Comparison of ENCODE assay signal across 25 cellular contexts in genomic region chr9:109455861-109456260, GRCh38. TPM values are rescaled to one million over a fixed set of nuclear protein-coding genes. Genes with fewer than 3 reads are reported as not detected.
A peak's percentile ranks its signal among the peaks of the same experiment; 100 is the strongest.
DNase-seq lines count a peak whose midpoint lies in the region; TF ChIP-seq lines count a peak whose summit lies in the region.
"Had no signal": no experiment of that assay in that cellular context is flagged by ENCODE, and none has a peak within 500 bp of the region (broad histone marks: within the 10 kb centered on the region; RNA-seq: fewer than 3 reads in every experiment).

No MANE protein-coding gene starts in this region.

- H3K9me3 Mint-ChIP-seq in T-helper 1 cell treated with Interleukin-12 subunit alpha and Interleukin-12 subunit beta and Interleukin-4 antibody, amounts not matched to agents 30 μg/mL and 1 μg/mL, for 36 hours, result no peaks in the 10 kb centered on the region
- H3K9me3 Mint-ChIP-seq in T-helper 2 cell treated with Interferon-gamma antibody and Interleukin-4, amounts not matched to agents 5 μg/mL and 100 μg/mL, for 36 hours, result no peaks in the 10 kb centered on the region
- H3K9me3 Mint-ChIP-seq: brain; stimulated activated naive B cell treated with anti-CD40 and anti-IgM and Interleukin-4, amounts not matched to agents 10 μg/mL and 1 μg/mL and 100 μg/mL, for 72 hours had no signal

- H3K4me3 ChIP-seq in HFF-Myc (replicated peaks; ENCODE audit: low read depth, low read length), result no peak overlapping the region
- H3K4me3 ChIP-seq in astrocyte of the spinal cord (ENCODE audit: low read depth, low read length), result no peak overlapping the region
- no peak overlapping the region for H3K4me3 ChIP-seq in trophoblast cell (ENCODE audit: low read depth, low read length)
- H3K4me3 ChIP-seq in spleen, result no peak overlapping the region
- H3K4me3 ChIP-seq: prostate gland, thyroid gland had no signal

- H3K14ac ChIP-seq in trophoblast cell (ENCODE audit: low read length), result no peak overlapping the region

- H3K4ac ChIP-seq in trophoblast cell (ENCODE audit: low read depth, low read length), result no peak overlapping the region

- no peak overlapping the region for H4K91ac ChIP-seq in trophoblast cell (ENCODE audit: low read depth, low read length)

- H3K79me2 ChIP-seq in trophoblast cell (ENCODE audit: control insufficient read depth, insufficient read depth, low read length, poor library complexity), result no peaks in the 10 kb centered on the region

- H4K8ac ChIP-seq in trophoblast cell (ENCODE audit: low read depth, low read length), result no peak overlapping the region

- in situ Hi-C loops in astrocyte of the spinal cord (cut with HindIII; ENCODE audit: low sequenced_read_pairs), result no loop called here

- DNase-seq in T-helper 1 cell, result no peak
- DNase-seq in HFF-Myc (ENCODE audit: extremely low read depth, low read depth), result no peak
- no peak for DNase-seq in astrocyte of the spinal cord (ENCODE audit: low read depth, low spot score)
- DNase-seq in trophoblast cell, result peak; percentile 84 to 86
- DNase-seq in activated CD4-positive, CD25-positive, alpha-beta regulatory T cell treated with anti-CD3 and anti-CD28 coated beads, Interleukin-2, amount 50 U/mL, for 72 hours, result no peak
- DNase-seq in spleen, result no peak
- DNase-seq in T-helper 2 cell treated with Interferon-gamma antibody and Interleukin-4, amounts not matched to agents 5 μg/mL and 100 μg/mL, for 36 hours (ENCODE audit: low spot score), result no peak
- DNase-seq: activated CD4-positive, alpha-beta T cell treated with anti-CD3 and anti-CD28 coated beads, Interleukin-2, amount 50 U/mL, for 1 hour; activated CD8-positive, alpha-beta memory T cell treated with anti-CD3 and anti-CD28 coated beads, Interleukin-2, amount 50 U/mL, for 4 hours; BE2C; COR-L47; Kasumi-1; mammary epithelial cell; NCI-H1092; NCI-H2029; NCI-H2227 treated with DMSO at 0.1 percent for 48 hours; NCI-H748 treated with DMSO at 0.1 percent for 48 hours; PC-3; SHP77 treated with DMSO at 0.1 percent for 48 hours; stimulated activated CD4-positive, alpha-beta T cell treated with anti-CD3 and anti-CD28 coated beads, Interleukin-1b, Interleukin-23, amount 100 ng/mL, for 48 hours; stimulated activated naive B cell treated with anti-CD40 and anti-IgM and Interleukin-4, amounts not matched to agents 10 μg/mL and 1 μg/mL and 100 μg/mL, for 72 hours; thyroid gland had no signal

- H3K36me3 ChIP-seq in trophoblast cell (ENCODE audit: control insufficient read depth in 1 of 2, insufficient read depth in 2 of 2, low read length in 2 of 2) (no peaks in the 10 kb centered on the region), spleen (no peaks in the 10 kb centered on the region)
- H3K36me3 ChIP-seq: BE2C, prostate gland had no signal

- H2BK12ac ChIP-seq in trophoblast cell (ENCODE audit: low read length), result no peak overlapping the region

- peaks cover 20% of the 10 kb centered on the region for H3K4me1 Mint-ChIP-seq in T-helper 1 cell treated with Interleukin-12 subunit alpha and Interleukin-12 subunit beta and Interleukin-4 antibody, amounts not matched to agents 30 μg/mL and 1 μg/mL, for 36 hours (ENCODE audit: low read depth)
- H3K4me1 Mint-ChIP-seq in T-helper 2 cell treated with Interferon-gamma antibody and Interleukin-4, amounts not matched to agents 5 μg/mL and 100 μg/mL, for 36 hours (ENCODE audit: low read depth), result peaks cover 10% of the 10 kb centered on the region
- H3K4me1 Mint-ChIP-seq: brain; stimulated activated naive B cell treated with anti-CD40 and anti-IgM and Interleukin-4, amounts not matched to agents 10 μg/mL and 1 μg/mL and 100 μg/mL, for 72 hours had no signal

- H2BK5ac ChIP-seq in trophoblast cell (ENCODE audit: low read depth, low read length, poor library complexity), result no peak overlapping the region

- TF ChIP-seq CTCF in HFF-Myc (IDR thresholded peaks at IDR 0.05; ENCODE audit: low read depth, low read length, missing control alignments), result peak; percentile 14
- TF ChIP-seq CTCF in astrocyte of the spinal cord (IDR thresholded peaks at IDR 0.05; ENCODE audit: low read depth, low read length), result peak; percentile 3
- no peak for TF ChIP-seq CTCF in spleen (IDR thresholded peaks at IDR 0.05 in 8 of 11, conservative IDR thresholded peaks at IDR 0.05 in 3 of 11)

- H3K18ac ChIP-seq in trophoblast cell (ENCODE audit: low read length), result no peak overlapping the region

- WGBS in trophoblast cell (ENCODE audit: extremely low coverage, insufficient coverage, insufficient read length), result no CpG with 5 or more reads among the region's 11 CpGs
- WGBS in spleen, 5 donors, result 68 to 72% (median 70%) methylated on average over 8 to 11 of the region's 11 CpGs

- H2AK5ac ChIP-seq in trophoblast cell (ENCODE audit: low read length), result no peak overlapping the region

- TF ChIP-seq POLR2A in spleen (IDR thresholded peaks at IDR 0.05), result no peak

- H3K4me1 ChIP-seq in trophoblast cell (ENCODE audit: control insufficient read depth in 1 of 2, insufficient read depth in 2 of 2, low read length in 2 of 2), result peaks cover 8 to 11% of the 10 kb centered on the region in 2 experiments
- no peaks in the 10 kb centered on the region for H3K4me1 ChIP-seq in spleen
- H3K4me1 ChIP-seq: BE2C, prostate gland, thyroid gland had no signal

- no peaks in the 10 kb centered on the region for H3K9me3 ChIP-seq in trophoblast cell (ENCODE audit: insufficient read depth, low read depth, low read length)
- H3K9me3 ChIP-seq in spleen, result no peaks in the 10 kb centered on the region
- H3K9me3 ChIP-seq: BE2C, prostate gland, thyroid gland had no signal

- H2BK120ac ChIP-seq in trophoblast cell (ENCODE audit: insufficient read depth, low read length, poor library complexity), result no peak overlapping the region

- H3K23ac ChIP-seq in trophoblast cell (ENCODE audit: low read length), result no peak overlapping the region

- no peaks in the 10 kb centered on the region for H3K36me3 Mint-ChIP-seq in T-helper 1 cell treated with Interleukin-12 subunit alpha and Interleukin-12 subunit beta and Interleukin-4 antibody, amounts not matched to agents 30 μg/mL and 1 μg/mL, for 36 hours (ENCODE audit: low read depth)
- no peaks in the 10 kb centered on the region for H3K36me3 Mint-ChIP-seq in T-helper 2 cell treated with Interferon-gamma antibody and Interleukin-4, amounts not matched to agents 5 μg/mL and 100 μg/mL, for 36 hours (ENCODE audit: low read depth)
- H3K36me3 Mint-ChIP-seq: brain; stimulated activated naive B cell treated with anti-CD40 and anti-IgM and Interleukin-4, amounts not matched to agents 10 μg/mL and 1 μg/mL and 100 μg/mL, for 72 hours had no signal

- peaks cover 2% of the 10 kb centered on the region for H3K79me1 ChIP-seq in trophoblast cell (ENCODE audit: low read length)

- H4K12ac ChIP-seq in trophoblast cell (ENCODE audit: low read depth, low read length), result no peak overlapping the region

- H3K4me3 Mint-ChIP-seq in T-helper 1 cell treated with Interleukin-12 subunit alpha and Interleukin-12 subunit beta and Interleukin-4 antibody, amounts not matched to agents 30 μg/mL and 1 μg/mL, for 36 hours, result no peak overlapping the region
- H3K4me3 Mint-ChIP-seq in T-helper 2 cell treated with Interferon-gamma antibody and Interleukin-4, amounts not matched to agents 5 μg/mL and 100 μg/mL, for 36 hours, result no peak overlapping the region
- H3K4me3 Mint-ChIP-seq: brain; stimulated activated naive B cell treated with anti-CD40 and anti-IgM and Interleukin-4, amounts not matched to agents 10 μg/mL and 1 μg/mL and 100 μg/mL, for 72 hours had no signal

- peak overlapping the region; percentile 18 for H3K27ac Mint-ChIP-seq in T-helper 1 cell treated with Interleukin-12 subunit alpha and Interleukin-12 subunit beta and Interleukin-4 antibody, amounts not matched to agents 30 μg/mL and 1 μg/mL, for 36 hours
- H3K27ac Mint-ChIP-seq in T-helper 2 cell treated with Interferon-gamma antibody and Interleukin-4, amounts not matched to agents 5 μg/mL and 100 μg/mL, for 36 hours, result no peak overlapping the region
- H3K27ac Mint-ChIP-seq: brain; stimulated activated naive B cell treated with anti-CD40 and anti-IgM and Interleukin-4, amounts not matched to agents 10 μg/mL and 1 μg/mL and 100 μg/mL, for 72 hours had no signal

- H3K27me3 ChIP-seq in trophoblast cell (ENCODE audit: insufficient read depth, low read length) (no peaks in the 10 kb centered on the region), spleen (replicated peaks in 1 of 7) (peaks cover 0 to 74% (median 0%) of the 10 kb centered on the region in 7 donors)
- H3K27me3 ChIP-seq: BE2C, thyroid gland had no signal

- no peak overlapping the region for H3K4me2 ChIP-seq in trophoblast cell (ENCODE audit: low read length)

- H3K27ac ChIP-seq in trophoblast cell (ENCODE audit: low read depth, low read length), result no peak overlapping the region
- H3K27ac ChIP-seq in spleen, result no peak overlapping the region
- H3K27ac ChIP-seq: prostate gland, thyroid gland had no signal

- H3K27me3 Mint-ChIP-seq in T-helper 1 cell treated with Interleukin-12 subunit alpha and Interleukin-12 subunit beta and Interleukin-4 antibody, amounts not matched to agents 30 μg/mL and 1 μg/mL, for 36 hours (ENCODE audit: low read depth), result peaks cover 17% of the 10 kb centered on the region
- peaks cover 5% of the 10 kb centered on the region for H3K27me3 Mint-ChIP-seq in T-helper 2 cell treated with Interferon-gamma antibody and Interleukin-4, amounts not matched to agents 5 μg/mL and 100 μg/mL, for 36 hours (ENCODE audit: low read depth)
- H3K27me3 Mint-ChIP-seq: brain had no signal

- intact Hi-C loops in spleen (cut with DNase I; ENCODE audit: low total_unique reads), result no loop called here

- no peak overlapping the region for H2AFZ ChIP-seq in trophoblast cell (ENCODE audit: insufficient read depth, low read length, poor library complexity)

- no peak overlapping the region for H3K9ac ChIP-seq in trophoblast cell (ENCODE audit: low read length)

RNA-seq across cellular contexts. Expression of gene PTPN3, which starts 42.2 kb away (rescaled TPM):
- 2.8 and 3.0 TPM in 2 replicates for polyA plus RNA-seq in trophoblast cell (2013)
- total RNA-seq in spleen, result 1 to 10 TPM in 2 of 7 donors, under 1 TPM in 5; 0.30 to 1.7 (median 0.56) TPM
- polyA plus RNA-seq in spleen, result under 1 TPM; 0.20 to 0.35 (median 0.29) TPM

Comparison
In these comparisons a context has a peak if more than half of its experiments do, and no peak if none do; other contexts are left out.
1. DNase-seq: peak in trophoblast cell (2 of 2); none in T-helper 1 cell (0 of 5), HFF-Myc (single experiment), astrocyte of the spinal cord (single experiment), activated CD4-positive, CD25-positive, alpha-beta regulatory T cell treated with anti-CD3 and anti-CD28 coated beads, Interleukin-2, amount 50 U/mL, for 72 hours (single experiment), spleen (single experiment) and T-helper 2 cell treated with Interferon-gamma antibody and Interleukin-4, amounts not matched to agents 5 μg/mL and 100 μg/mL, for 36 hours (single experiment).
2. CTCF ChIP-seq: peak in HFF-Myc (single experiment) and astrocyte of the spinal cord (single experiment); none in spleen (0 of 11).